In genomic region chr15:26866298-26867198, GRCh38 we compare ENCODE assay signal across 10 cellular contexts. TPM values are rescaled to one million over a fixed set of nuclear protein-coding genes. Genes with fewer than 3 reads are reported as not detected.
DNase-seq lines count a peak whose midpoint lies in the region; TF ChIP-seq lines count a peak whose summit lies in the region.
"Had no signal": no experiment of that assay in that cellular context is flagged by ENCODE, and none has a peak within 500 bp of the region (broad histone marks: within the 10 kb centered on the region; RNA-seq: fewer than 3 reads in every experiment).

Gene GABRA5, plus strand, starts transcription at chr15:26867062. Its CDS starts 2,187 bp downstream, at chr15:26869249.

- no peaks in the 10 kb centered on the region for H3K79me2 ChIP-seq in OCI-LY7 (ENCODE audit: insufficient read depth, low read depth, low read length)

- H3K27ac ChIP-seq in left ventricle myocardium inferior (replicated peaks) (no peak within 1 kb of the TSS), OCI-LY7 (ENCODE audit: low read depth, low read length, poor library complexity, severe bottlenecking) (no peak within 1 kb of the TSS)

- CTCF ChIA-PET in OCI-LY7 (lab: Charles Lee; ENCODE audit: unreplicated experiment), result no interaction called here

- no peaks in the 10 kb centered on the region for H3K9me3 ChIP-seq in left ventricle myocardium inferior (replicated peaks)
- no peaks in the 10 kb centered on the region for H3K9me3 ChIP-seq in OCI-LY7 (ENCODE audit: low read length)

- H3K4me3 ChIP-seq in left ventricle myocardium inferior (peak within 1 kb of the TSS; percentile 58), OCI-LY7 (ENCODE audit: low read depth, low read length, poor library complexity, severe bottlenecking) (no peak within 1 kb of the TSS)

- peaks cover 10% of the 10 kb centered on the region for H3K4me1 ChIP-seq in left ventricle myocardium inferior
- no peaks in the 10 kb centered on the region for H3K4me1 ChIP-seq in OCI-LY7 (ENCODE audit: insufficient read depth, low read length, poor library complexity, severe bottlenecking)

- POLR2A ChIA-PET in OCI-LY7 (lab: Charles Lee), result no interaction called here

- peaks cover 67% of the 10 kb centered on the region for H3K27me3 ChIP-seq in left ventricle myocardium inferior (ENCODE audit: low read depth)

- no peaks in the 10 kb centered on the region for H3K36me3 ChIP-seq in left ventricle myocardium inferior
- no peaks in the 10 kb centered on the region for H3K36me3 ChIP-seq in OCI-LY7 (ENCODE audit: insufficient read depth, low read length)

- no peaks in the 10 kb centered on the region for H3K9me2 ChIP-seq in OCI-LY7 (ENCODE audit: insufficient read depth, low read length)

- H2AFZ ChIP-seq in OCI-LY7 (ENCODE audit: low read length), result no peak within 1 kb of the TSS

- H4K20me1 ChIP-seq in OCI-LY7 (ENCODE audit: insufficient read depth, low read length), result no peaks in the 10 kb centered on the region

- intact Hi-C loops in left ventricle myocardium inferior (cut with micrococcal nuclease), result no loop called here
- intact Hi-C loops in OCI-LY7 (cut with micrococcal nuclease; ENCODE audit: unreplicated experiment), result loop anchor here (10.0 kb wide), 2 partner anchors 932 to 1362 kb away; no protein-coding TSS in a partner anchor

- no peak within 1 kb of the TSS for H3K4me2 ChIP-seq in OCI-LY7 (ENCODE audit: low read length)

- DNase-seq in DMS 273 (lab: John Stamatoyannopoulos, UW; ENCODE audit: unreplicated experiment) (peak; percentile 91), DMS 273 treated with DMSO at 0.1 percent for 48 hours (lab: John Stamatoyannopoulos, UW) (no peak), NCI-H69 (lab: John Stamatoyannopoulos, UW) (peak; percentile 78), left ventricle myocardium inferior (no peak), retina (peak; percentile 80), NCI-H446 treated with DMSO at 0.1 percent for 48 hours (lab: John Stamatoyannopoulos, UW) (no peak), OCI-LY7 (ENCODE audit: low spot score) (no peak)
- no peak for DNase-seq in activated CD4-positive, CD25-positive, alpha-beta regulatory T cell treated with anti-CD3 and anti-CD28 coated beads, Interleukin-2, amount 50 U/mL, for 72 hours
- DNase-seq: GOT3 had no signal

- TF ChIP-seq CTCF in left ventricle myocardium inferior (IDR thresholded peaks at IDR 0.05; ENCODE audit: borderline replicate concordance) (peak; percentile 48), OCI-LY7 (conservative IDR thresholded peaks at IDR 0.05; ENCODE audit: low read length) (no peak)

- BruUV-seq in OCI-LY7 (replicated peaks; lab: Mats Ljungman, UMichigan), result no TSS peak

RNA-seq across cellular contexts. Expression of gene GABRA5, which starts in this region (rescaled TPM):
- not detected for total RNA-seq in left ventricle myocardium inferior
- not detected in 2 replicates for total RNA-seq in OCI-LY7 (2014; rRNA removed; shearing (Covaris generic))
- total RNA-seq in OCI-LY7 (2022), result not detected in 2 replicates
- total RNA-seq: A172 had no signal

Comparison
In these comparisons a context has a peak if more than half of its experiments do, and no peak if none do; other contexts are left out.
1. DNase-seq: peak in DMS 273 (single experiment), NCI-H69 (single experiment) and retina (single experiment); none in DMS 273 treated with DMSO at 0.1 percent for 48 hours (single experiment), left ventricle myocardium inferior (single experiment), NCI-H446 treated with DMSO at 0.1 percent for 48 hours (single experiment), activated CD4-positive, CD25-positive, alpha-beta regulatory T cell treated with anti-CD3 and anti-CD28 coated beads, Interleukin-2, amount 50 U/mL, for 72 hours (single experiment) and OCI-LY7 (single experiment).